1 cellular context compared by ENCODE assay signal in genomic region chr22:44827666-44828065, GRCh38.
TF ChIP-seq lines count a peak whose summit lies in the region.

No MANE protein-coding gene starts in this region.

TF ChIP-seq in HCT116, 20 proteins besides CTCF, POLR2A, EP300 and RAD21 (continued from another document):
- TF ChIP-seq ZBTB33 (IDR thresholded peaks at IDR 0.05; ENCODE audit: extremely low read depth, insufficient replicate concordance, low read length) = no peak
- TF ChIP-seq ATF3 (IDR thresholded peaks at IDR 0.05) = no peak
- TF ChIP-seq ZNF274 (IDR thresholded peaks at IDR 0.05; ENCODE audit: low read depth, low read length) = no peak
